8 cellular contexts compared by ENCODE assay signal in genomic region chr1:171741872-171742576, GRCh38. TPM values are rescaled to one million over a fixed set of nuclear protein-coding genes. Genes with fewer than 3 reads are reported as not detected.
DNase-seq lines count a peak whose midpoint lies in the region; ATAC-seq and TF ChIP-seq lines count a peak whose summit lies in the region.

Gene VAMP4, minus strand, starts transcription at chr1:171742065. Its CDS starts 3,651 bp downstream, at chr1:171738414.

- H3K27me3 ChIP-seq in right atrium auricular region = no peaks in the 10 kb centered on the region

- TF ChIP-seq POLR2A in GM18505 (IDR thresholded peaks at IDR 0.05; ENCODE audit: borderline replicate concordance, extremely low read depth, insufficient read depth, insufficient read length) = peak; percentile 95

- DNase-seq in NCI-H1694 treated with DMSO at 0.1 percent for 48 hours (lab: John Stamatoyannopoulos, UW) (peak; percentile 89), anterior cingulate cortex (lab: John Stamatoyannopoulos, UW) (peak; percentile 10 to 93 (median 84)), right atrium auricular region (ENCODE audit: low spot score) (peak; percentile 83), pulmonary artery endothelial cell (ENCODE audit: low read depth, low spot score) (peak; percentile 39)

- intact Hi-C loops in T-helper 2 cell treated with Interferon-gamma antibody and Interleukin-4, amounts not matched to agents 100 ng/mL and 5 ng/mL, for 36 hours (cut with micrococcal nuclease) = loop anchor here (1.0 to 10.0 kb wide), 3 partner anchors 39 to 257 kb away; partner anchors contain the start of genes DNM3, METTL13 and PRRC2C

- H3K4me1 ChIP-seq in right atrium auricular region (peaks cover 0 to 27% of the 10 kb centered on the region in 2 donors), urinary bladder (ENCODE audit: insufficient read depth) (peaks cover 3% of the 10 kb centered on the region)

- whole genome bisulfite sequencing in urinary bladder = under 1% methylated on average over 57 of the region's 57 CpGs

- TF ChIP-seq CTCF in right atrium auricular region (IDR thresholded peaks at IDR 0.05) = no peak

- H3K27ac ChIP-seq in right atrium auricular region = peak within 1 kb of the TSS; percentile 94 to 95
- peak within 1 kb of the TSS; percentile 95 for H3K27ac ChIP-seq in urinary bladder (ENCODE audit: low read depth)

- H3K4me3 ChIP-seq in right atrium auricular region = peak within 1 kb of the TSS; percentile 83 to 94
- peak within 1 kb of the TSS; percentile 88 for H3K4me3 ChIP-seq in urinary bladder (ENCODE audit: low read depth, low read length)

- H3K36me3 ChIP-seq in right atrium auricular region (peaks cover 11% of the 10 kb centered on the region), urinary bladder (ENCODE audit: insufficient read depth) (no peaks in the 10 kb centered on the region)

- H3K9me3 ChIP-seq in right atrium auricular region = no peaks in the 10 kb centered on the region

- peak; percentile 89 for ATAC-seq in GM18505 (IDR thresholded peaks at IDR 0.05; ENCODE audit: unreplicated experiment)
- ATAC-seq in HG02884 (IDR thresholded peaks at IDR 0.05; ENCODE audit: unreplicated experiment) = peak; percentile 87

RNA-seq across cellular contexts. Expression of gene VAMP4, which starts in this region (rescaled TPM):
- 15.0 and 16.5 TPM in 2 replicates for total RNA-seq in T-helper 2 cell treated with Interferon-gamma antibody and Interleukin-4, amounts not matched to agents 100 ng/mL and 5 ng/mL, for 36 hours
- total RNA-seq in right atrium auricular region = 1 to 10 TPM; 4.9 to 5.9 TPM
- 4.3 and 5.2 TPM in 2 replicates for total RNA-seq in pulmonary artery endothelial cell
- 20.9 TPM for total RNA-seq in urinary bladder
- polyA plus RNA-seq in urinary bladder = 8.1 TPM

Comparison
In these comparisons a context has a peak if more than half of its experiments do, and no peak if none do; other contexts are left out.
1. Peak in every context shown above with its lines: DNase-seq, ATAC-seq, H3K4me3 ChIP-seq and H3K27ac ChIP-seq.
2. DNase-seq: peak in every context shown above with its lines; median percentile 89 in NCI-H1694 treated with DMSO at 0.1 percent for 48 hours; 84 in anterior cingulate cortex; 83 in right atrium auricular region; 39 in pulmonary artery endothelial cell.